In the genomic region with DNA sequence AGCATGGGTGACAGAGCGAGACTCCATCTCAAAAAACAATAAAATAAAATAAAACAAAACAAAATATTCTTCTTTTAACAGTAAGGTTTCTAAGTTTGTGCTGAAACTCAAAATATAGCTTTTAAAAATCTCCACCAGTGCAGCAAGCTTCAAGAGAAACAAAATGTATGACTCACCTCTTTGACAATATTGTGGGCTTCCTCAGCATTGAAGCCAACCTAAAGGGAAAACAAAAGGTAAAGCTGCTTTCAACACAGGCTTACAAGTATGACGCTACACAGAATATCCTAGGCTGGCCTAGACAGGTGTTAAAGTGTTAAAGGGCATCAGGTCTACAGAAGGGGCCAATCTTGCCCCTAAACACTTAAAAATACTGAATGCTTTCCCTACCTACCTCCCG, we compare ENCODE assay signal across 9 cellular contexts. TPM values are rescaled to one million over a fixed set of nuclear protein-coding genes. Genes with fewer than 3 reads are reported as not detected.
DNase-seq lines count a peak whose midpoint lies in the region; ATAC-seq and TF ChIP-seq lines count a peak whose summit lies in the region.
"Had no signal": no experiment of that assay in that cellular context is flagged by ENCODE, and none has a peak within 500 bp of the region (broad histone marks: within the 10 kb centered on the region; RNA-seq: fewer than 3 reads in every experiment).

No MANE protein-coding gene starts in this region.

- H3K4me3 Mint-ChIP-seq in activated T-helper 1 cell treated with anti-CD3 and anti-CD28 coated beads, Interleukin-12 subunit alpha, Interleukin-12 subunit beta, Interleukin-2, Interleukin-4 antibody, amounts not matched to agents 30 ng/mL and 10 ng/mL and 1 ng/mL, durations not matched to agents 14 hours and 24 hours and 36 hours, result peak overlapping the region; percentile 80
- H3K4me3 Mint-ChIP-seq in stimulated activated naive B cell treated with anti-CD40 and anti-IgM and Interleukin-4, amounts not matched to agents 10 μg/mL and 1 μg/mL and 100 μg/mL, for 72 hours, result peak overlapping the region; percentile 81 to 87

- peak overlapping the region; percentile 68 for H3K4me3 ChIP-seq in fibroblast of pulmonary artery (replicated peaks; ENCODE audit: low read depth, low read length)

- intact Hi-C loops in activated T-helper 1 cell treated with anti-CD3 and anti-CD28 coated beads, Interleukin-12 subunit alpha, Interleukin-12 subunit beta, Interleukin-2, Interleukin-4 antibody, amounts not matched to agents 30 ng/mL and 10 ng/mL and 1 ng/mL, durations not matched to agents 14 hours and 24 hours and 36 hours (cut with micrococcal nuclease), result loop anchor here (2.0 kb wide), 3 partner anchors 21 to 481 kb away; a partner anchor contains a TSS

- H3K4me1 Mint-ChIP-seq in activated T-helper 1 cell treated with anti-CD3 and anti-CD28 coated beads, Interleukin-12 subunit alpha, Interleukin-12 subunit beta, Interleukin-2, Interleukin-4 antibody, amounts not matched to agents 30 ng/mL and 10 ng/mL and 1 ng/mL, durations not matched to agents 14 hours and 24 hours and 36 hours (ENCODE audit: low read depth), result peaks cover 15% of the 10 kb centered on the region
- no peaks in the 10 kb centered on the region for H3K4me1 Mint-ChIP-seq in stimulated activated naive B cell treated with anti-CD40 and anti-IgM and Interleukin-4, amounts not matched to agents 10 μg/mL and 1 μg/mL and 100 μg/mL, for 72 hours

- H3K27me3 Mint-ChIP-seq in activated T-helper 1 cell treated with anti-CD3 and anti-CD28 coated beads, Interleukin-12 subunit alpha, Interleukin-12 subunit beta, Interleukin-2, Interleukin-4 antibody, amounts not matched to agents 30 ng/mL and 10 ng/mL and 1 ng/mL, durations not matched to agents 14 hours and 24 hours and 36 hours (ENCODE audit: insufficient read depth), result no peaks in the 10 kb centered on the region
- H3K27me3 Mint-ChIP-seq in stimulated activated naive B cell treated with anti-CD40 and anti-IgM and Interleukin-4, amounts not matched to agents 10 μg/mL and 1 μg/mL and 100 μg/mL, for 72 hours, result peaks cover 0 to 6% of the 10 kb centered on the region in 2 donors

- peak; percentile 55 to 58 for ATAC-seq in activated CD4-positive, CD25-positive, alpha-beta regulatory T cell treated with anti-CD3 and anti-CD28 coated beads, Interleukin-2, amount 50 U/mL, for 24 hours
- no peak for ATAC-seq in stimulated activated naive B cell treated with anti-CD40 and anti-IgM and Interleukin-4, amounts not matched to agents 10 μg/mL and 1 μg/mL and 100 μg/mL, for 72 hours (replicated peaks)
- no peak for ATAC-seq in GM18873 (IDR thresholded peaks at IDR 0.05; ENCODE audit: low FRiP score, unreplicated experiment)
- ATAC-seq in GM21825 (IDR thresholded peaks at IDR 0.05; ENCODE audit: unreplicated experiment), result no peak

- H3K9me3 Mint-ChIP-seq in activated T-helper 1 cell treated with anti-CD3 and anti-CD28 coated beads, Interleukin-12 subunit alpha, Interleukin-12 subunit beta, Interleukin-2, Interleukin-4 antibody, amounts not matched to agents 30 ng/mL and 10 ng/mL and 1 ng/mL, durations not matched to agents 14 hours and 24 hours and 36 hours, result no peaks in the 10 kb centered on the region
- no peaks in the 10 kb centered on the region for H3K9me3 Mint-ChIP-seq in stimulated activated naive B cell treated with anti-CD40 and anti-IgM and Interleukin-4, amounts not matched to agents 10 μg/mL and 1 μg/mL and 100 μg/mL, for 72 hours

- TF ChIP-seq CTCF in fibroblast of pulmonary artery (IDR thresholded peaks at IDR 0.05; ENCODE audit: low read length, missing control alignments), result no peak

- H3K36me3 Mint-ChIP-seq in activated T-helper 1 cell treated with anti-CD3 and anti-CD28 coated beads, Interleukin-12 subunit alpha, Interleukin-12 subunit beta, Interleukin-2, Interleukin-4 antibody, amounts not matched to agents 30 ng/mL and 10 ng/mL and 1 ng/mL, durations not matched to agents 14 hours and 24 hours and 36 hours (ENCODE audit: low read depth), result peaks cover 10% of the 10 kb centered on the region
- peaks cover 2% of the 10 kb centered on the region in 2 donors for H3K36me3 Mint-ChIP-seq in stimulated activated naive B cell treated with anti-CD40 and anti-IgM and Interleukin-4, amounts not matched to agents 10 μg/mL and 1 μg/mL and 100 μg/mL, for 72 hours

- H3K27ac Mint-ChIP-seq in activated T-helper 1 cell treated with anti-CD3 and anti-CD28 coated beads, Interleukin-12 subunit alpha, Interleukin-12 subunit beta, Interleukin-2, Interleukin-4 antibody, amounts not matched to agents 30 ng/mL and 10 ng/mL and 1 ng/mL, durations not matched to agents 14 hours and 24 hours and 36 hours, result peak overlapping the region; percentile 84
- H3K27ac Mint-ChIP-seq in stimulated activated naive B cell treated with anti-CD40 and anti-IgM and Interleukin-4, amounts not matched to agents 10 μg/mL and 1 μg/mL and 100 μg/mL, for 72 hours, result no peak overlapping the region

- no peak for DNase-seq in activated CD4-positive, CD25-positive, alpha-beta regulatory T cell (lab: John Stamatoyannopoulos, UW)
- DNase-seq in activated T-helper 1 cell treated with anti-CD3 and anti-CD28 coated beads, Interleukin-12 subunit alpha, Interleukin-12 subunit beta, Interleukin-2, Interleukin-4 antibody, amounts not matched to agents 30 ng/mL and 10 ng/mL and 1 ng/mL, durations not matched to agents 14 hours and 24 hours and 36 hours (ENCODE audit: low spot score), result peak; percentile 2
- no peak for DNase-seq in fibroblast of pulmonary artery (ENCODE audit: low read depth)
- no peak for DNase-seq in stimulated activated naive B cell treated with anti-CD40 and anti-IgM and Interleukin-4, amounts not matched to agents 10 μg/mL and 1 μg/mL and 100 μg/mL, for 72 hours
- no peak for DNase-seq in AG08395 (ENCODE audit: low spot score)
- DNase-seq: NCI-H526 treated with DMSO at 0.1 percent for 48 hours had no signal

RNA-seq across cellular contexts. Expression of a gene that starts 1.2 kb away (rescaled TPM):
- 15.3 and 16.7 TPM in 2 replicates for total RNA-seq in activated T-helper 1 cell treated with anti-CD3 and anti-CD28 coated beads, Interleukin-12 subunit alpha, Interleukin-12 subunit beta, Interleukin-2, Interleukin-4 antibody, amounts not matched to agents 30 ng/mL and 10 ng/mL and 1 ng/mL, durations not matched to agents 14 hours and 24 hours and 36 hours

Comparison
In these comparisons a context has a peak if more than half of its experiments do, and no peak if none do; other contexts are left out.
1. ATAC-seq: peak in activated CD4-positive, CD25-positive, alpha-beta regulatory T cell treated with anti-CD3 and anti-CD28 coated beads, Interleukin-2, amount 50 U/mL, for 24 hours (2 of 2); none in stimulated activated naive B cell treated with anti-CD40 and anti-IgM and Interleukin-4, amounts not matched to agents 10 μg/mL and 1 μg/mL and 100 μg/mL, for 72 hours (0 of 2), GM18873 (single experiment) and GM21825 (single experiment).